In genomic region chr11:27471588-27472397, GRCh38 we compare ENCODE assay signal across 8 cellular contexts. TPM values are rescaled to one million over a fixed set of nuclear protein-coding genes. Genes with fewer than 3 reads are reported as not detected.
DNase-seq lines count a peak whose midpoint lies in the region; ATAC-seq lines count a peak whose summit lies in the region.

No MANE protein-coding gene starts in this region.

- H3K4me3 ChIP-seq in BLaER1 treated with 17β-estradiol and CSF1 and Interleukin-3, amounts not matched to agents 10 nM and 100 nM, result peak overlapping the region; percentile 74 to 85 (median 78)
- peak overlapping the region; percentile 99 for H3K4me3 ChIP-seq in SJSA1

- peaks cover 11 to 38% (median 24%) of the 10 kb centered on the region in 10 experiments for H3K4me1 ChIP-seq in BLaER1 treated with 17β-estradiol and CSF1 and Interleukin-3, amounts not matched to agents 10 nM and 100 nM
- H3K4me1 ChIP-seq in SJSA1 (replicated peaks), result peaks cover 28% of the 10 kb centered on the region

- intact Hi-C loops in left colon (cut with DNase I, micrococcal nuclease), result no loop called here

- no peaks in the 10 kb centered on the region for H3K36me3 ChIP-seq in BLaER1 treated with 17β-estradiol and CSF1 and Interleukin-3, amounts not matched to agents 10 nM and 100 nM
- peaks cover 6% of the 10 kb centered on the region for H3K36me3 ChIP-seq in SJSA1

- ATAC-seq in GM18873 (IDR thresholded peaks at IDR 0.05; ENCODE audit: low FRiP score, unreplicated experiment), result peak; percentile 30
- peak; percentile 54 for ATAC-seq in HG03135 (IDR thresholded peaks at IDR 0.05; ENCODE audit: unreplicated experiment)
- peak; percentile 15 for ATAC-seq in left colon

- H3K27me3 ChIP-seq in BLaER1 treated with 17β-estradiol and CSF1 and Interleukin-3, amounts not matched to agents 10 nM and 100 nM, result peaks cover 0 to 28% (median 14%) of the 10 kb centered on the region in 11 experiments; a peak in 13 of 22 replicates
- no peaks in the 10 kb centered on the region for H3K27me3 ChIP-seq in SJSA1 (replicated peaks)

- peak overlapping the region; percentile 67 to 84 (median 78) for H3K9ac ChIP-seq in BLaER1 treated with 17β-estradiol and CSF1 and Interleukin-3, amounts not matched to agents 10 nM and 100 nM

- DNase-seq in SJSA1 (ENCODE audit: low read depth in 1 of 2, low spot score in 2 of 2), result no peak
- DNase-seq in cerebellum (ENCODE audit: low spot score), result peak; percentile 60
- peak; percentile 45 to 57 for DNase-seq in left colon
- peak; percentile 6 for DNase-seq in stimulated activated CD4-positive, alpha-beta T cell treated with anti-CD3 and anti-CD28 coated beads, Interleukin-4, amount 100 ng/mL, for 24 hours
- no peak for DNase-seq in foreskin melanocyte

- H4K20me1 ChIP-seq in BLaER1 treated with 17β-estradiol and CSF1 and Interleukin-3, amounts not matched to agents 10 nM and 100 nM, result peaks cover 0 to 6% (median 0%) of the 10 kb centered on the region in 11 experiments; a peak in 2 of 22 replicates

- peak overlapping the region; percentile 11 to 75 (median 67); a peak in 20 of 22 replicates for H3K27ac ChIP-seq in BLaER1 treated with 17β-estradiol and CSF1 and Interleukin-3, amounts not matched to agents 10 nM and 100 nM
- H3K27ac ChIP-seq in SJSA1, result peak overlapping the region; percentile 43

- H3K4me2 ChIP-seq in BLaER1 treated with 17β-estradiol and CSF1 and Interleukin-3, amounts not matched to agents 10 nM and 100 nM, result peak overlapping the region; percentile 94 to 99 (median 98)

- no peaks in the 10 kb centered on the region for H3K9me3 ChIP-seq in BLaER1 treated with 17β-estradiol and CSF1 and Interleukin-3, amounts not matched to agents 10 nM and 100 nM (replicated peaks in 1 of 11)
- H3K9me3 ChIP-seq in SJSA1 (replicated peaks), result peaks cover 4% of the 10 kb centered on the region; the same call in 1 of the 2 replicates

RNA-seq across cellular contexts. Expression of gene LGR4, which starts 0.8 kb away (rescaled TPM):
- total RNA-seq in SJSA1 (2014; rRNA removed; shearing (Covaris generic)), result 16.5 and 21.3 TPM in 2 replicates
- total RNA-seq in cerebellum (82.8 TPM), left colon (100 to 1,000 TPM; 120 to 125 TPM)

RNA-seq across cellular contexts. Expression of gene LIN7C, which starts 34.8 kb away (rescaled TPM):
- total RNA-seq in SJSA1 (2014; rRNA removed; shearing (Covaris generic)), result 116 and 130 TPM in 2 replicates
- total RNA-seq in cerebellum (151 TPM), left colon (10 to 100 TPM; 43.3 to 44.3 TPM)

Comparison
In these comparisons a context has a peak if more than half of its experiments do, and no peak if none do; other contexts are left out.
1. DNase-seq: peak in cerebellum (single experiment), left colon (2 of 2) and stimulated activated CD4-positive, alpha-beta T cell treated with anti-CD3 and anti-CD28 coated beads, Interleukin-4, amount 100 ng/mL, for 24 hours (single experiment); none in SJSA1 (0 of 2) and foreskin melanocyte (single experiment).
2. Peak in every context shown above with its lines, with median percentiles within 50 percentile points of each other: ATAC-seq.